In genomic region chr22:29003552-29003951, GRCh38 we compare ENCODE assay signal across 18 cellular contexts. TPM values are rescaled to one million over a fixed set of nuclear protein-coding genes. Genes with fewer than 3 reads are reported as not detected.
A peak's percentile ranks its signal among the peaks of the same experiment; 100 is the strongest.
DNase-seq lines count a peak whose midpoint lies in the region; TF ChIP-seq lines count a peak whose summit lies in the region.
"Had no signal": no experiment of that assay in that cellular context is flagged by ENCODE, and none has a peak within 500 bp of the region (broad histone marks: within the 10 kb centered on the region; RNA-seq: fewer than 3 reads in every experiment).

No MANE protein-coding gene starts in this region.

- CTCF ChIA-PET in HEK293 (lab: Yijun Ruan, JAX) (interaction anchor here (0.7 to 0.9 kb wide), 4 partner anchors 16 to 1029 kb away, joined by 3 to 5 read pairs (median 3); no protein-coding TSS in a partner anchor), HEK293T (lab: Yijun Ruan, JAX) (interaction anchor here (0.9 kb wide), 1 partner anchor 38 kb away, joined by 5 read pairs; no protein-coding TSS in a partner anchor)

- WGBS in stomach, 5 donors: 89 to 94% (median 91%) methylated on average over 4 of the region's 4 CpGs

- intact Hi-C loops in dorsolateral prefrontal cortex (cut with DNase I): no loop called here
- intact Hi-C loops in stomach (cut with DNase I; ENCODE audit: low total_unique reads): no loop called here

- peak overlapping the region; percentile 98 for H3K27ac Mint-ChIP-seq in mesothelial cell of epicardium
- H3K27ac Mint-ChIP-seq: CD8-positive, alpha-beta memory T cell had no signal

- TF ChIP-seq CTCF in HEK293 (tag by site-specific recombination; IDR thresholded peaks at IDR 0.05) (no peak), dorsolateral prefrontal cortex (IDR thresholded peaks at IDR 0.05 in 54 of 56, conservative IDR thresholded peaks at IDR 0.05 in 2 of 56; ENCODE audit: low read depth in 1 of 56, partially characterized antibody in 56 of 56) (no peak), mesothelial cell of epicardium (IDR thresholded peaks at IDR 0.05; ENCODE audit: unreplicated experiment) (no peak), stomach (IDR thresholded peaks at IDR 0.05) (no peak)

- H3K4me3 ChIP-seq in HEK293 (ENCODE audit: low read depth, low read length): no peak overlapping the region
- H3K4me3 ChIP-seq in dorsolateral prefrontal cortex: no peak overlapping the region
- H3K4me3 ChIP-seq in stomach: no peak overlapping the region
- H3K4me3 ChIP-seq: K562 had no signal

- no peaks in the 10 kb centered on the region for H3K9me3 Mint-ChIP-seq in mesothelial cell of epicardium
- H3K9me3 Mint-ChIP-seq: CD8-positive, alpha-beta memory T cell had no signal

- H3K4me1 ChIP-seq in HEK293 (ENCODE audit: control insufficient read depth, insufficient read depth, low read length) (peaks cover 12% of the 10 kb centered on the region), stomach (peaks cover 24 to 54% (median 34%) of the 10 kb centered on the region in 4 donors)

- POLR2A ChIA-PET in HEK293 (lab: Yijun Ruan, JAX) (no interaction called here), HEK293T (lab: Yijun Ruan, JAX) (no interaction called here)

- peaks cover 71% of the 10 kb centered on the region for H3K4me1 Mint-ChIP-seq in mesothelial cell of epicardium
- H3K4me1 Mint-ChIP-seq: CD8-positive, alpha-beta memory T cell had no signal

- no peaks in the 10 kb centered on the region for H3K27me3 Mint-ChIP-seq in mesothelial cell of epicardium (ENCODE audit: low read depth)

- H3K9me3 ChIP-seq in HEK293 (ENCODE audit: control insufficient read depth, insufficient read depth, low read depth, low read length) (no peaks in the 10 kb centered on the region), stomach (no peaks in the 10 kb centered on the region)
- H3K9me3 ChIP-seq: BE2C had no signal

- H3K27ac ChIP-seq in HEK293 (ENCODE audit: extremely low read depth, low read depth, low read length): no peak overlapping the region
- H3K27ac ChIP-seq in dorsolateral prefrontal cortex: peak overlapping the region in 33 of 59 donors; percentile 13 to 85 (median 67)
- peak overlapping the region in 3 of 5 donors; percentile 54 to 73 (median 70) for H3K27ac ChIP-seq in stomach

- no peak for TF ChIP-seq EP300 in stomach (IDR thresholded peaks at IDR 0.05)

- H3K27me3 ChIP-seq in dorsolateral prefrontal cortex (no peaks in the 10 kb centered on the region), stomach (no peaks in the 10 kb centered on the region)
- H3K27me3 ChIP-seq: BE2C had no signal

- no peak for TF ChIP-seq POLR2A in stomach (IDR thresholded peaks at IDR 0.05)

- DNase-seq in dorsolateral prefrontal cortex (no peak), mesothelial cell of epicardium (ENCODE audit: low spot score in 2 of 2, unreplicated experiment in 2 of 2) (no peak), stomach (no peak), inferior parietal cortex (ENCODE audit: extremely low spot score) (no peak), NCI-H2196 (lab: John Stamatoyannopoulos, UW; ENCODE audit: unreplicated experiment) (no peak), HEK293T (ENCODE audit: extremely low spot score) (no peak)
- DNase-seq: CD8-positive, alpha-beta memory T cell; GOT3; NCI-H1436 treated with DMSO at 0.1 percent for 48 hours; NCI-H2081 treated with DMSO at 0.1 percent for 48 hours; NCI-H226; NCI-H526 treated with DMSO at 0.1 percent for 48 hours had no signal

- H3K36me3 Mint-ChIP-seq in mesothelial cell of epicardium: peaks cover 4% of the 10 kb centered on the region
- H3K36me3 Mint-ChIP-seq: CD8-positive, alpha-beta memory T cell had no signal

- no peak overlapping the region for H3K4me3 Mint-ChIP-seq in mesothelial cell of epicardium
- H3K4me3 Mint-ChIP-seq: CD8-positive, alpha-beta memory T cell had no signal

- H3K36me3 ChIP-seq in HEK293 (ENCODE audit: control insufficient read depth in 2 of 2, insufficient read depth in 1 of 2, low read length in 2 of 2): no peaks in the 10 kb centered on the region
- no peaks in the 10 kb centered on the region for H3K36me3 ChIP-seq in stomach
- H3K36me3 ChIP-seq: BE2C had no signal

TF ChIP-seq in HEK293, 187 proteins besides CTCF, POLR2A, EP300 and RAD21:
- TF ChIP-seq ZBTB7A (tag by site-specific recombination; IDR thresholded peaks at IDR 0.05; ENCODE audit: low read depth) (no peak), ZNF394 (tag by site-specific recombination; IDR thresholded peaks at IDR 0.05; ENCODE audit: borderline replicate concordance) (0 out of 2 replicates have a peak, but pooled peaks have one; percentile 22)
TF ChIP-seq in HEK293: peak in this region for 1.

TF ChIP-seq in HEK293T, 16 proteins besides CTCF, POLR2A, EP300 and RAD21:
- TF ChIP-seq TARDBP (IDR thresholded peaks at IDR 0.05): no peak
- no peak for TF ChIP-seq NFRKB (IDR thresholded peaks at IDR 0.05)
- TF ChIP-seq BHLHE40 (IDR thresholded peaks at IDR 0.05; ENCODE audit: borderline replicate concordance): no peak
- TF ChIP-seq ZNF384 (IDR thresholded peaks at IDR 0.05): no peak
- no peak for TF ChIP-seq ARNT (IDR thresholded peaks at IDR 0.05)
- TF ChIP-seq FOXM1 (IDR thresholded peaks at IDR 0.05; ENCODE audit: borderline replicate concordance): no peak
- TF ChIP-seq FOXA1 (IDR thresholded peaks at IDR 0.05): no peak
- TF ChIP-seq SUZ12 (IDR thresholded peaks at IDR 0.05): no peak
- TF ChIP-seq HDGF (IDR thresholded peaks at IDR 0.05; ENCODE audit: borderline replicate concordance): no peak

RNA-seq across cellular contexts. Expression of gene C22orf31, which starts 58.1 kb away (rescaled TPM):
- total RNA-seq in dorsolateral prefrontal cortex: 1 to 10 TPM in 11 of 120 experiments, under 1 TPM in 38, not detected in 71; 0.32 to 2.0 (median 0.72) TPM
- 0.44 to 0.45 TPM in 2 of 3 replicates, not detected in the other for total RNA-seq in mesothelial cell of epicardium
- total RNA-seq in stomach: under 1 TPM in 1 of 5 donors, not detected in 4; 0.55 TPM
- not detected for polyA plus RNA-seq in stomach
- total RNA-seq: CD8-positive, alpha-beta memory T cell; HT-29; K562; OCI-LY7; RPMI7951 had no signal
- polyA plus RNA-seq: CD8-positive, alpha-beta memory T cell; K562 had no signal
